8 cellular contexts compared by ENCODE assay signal in the genomic region with DNA sequence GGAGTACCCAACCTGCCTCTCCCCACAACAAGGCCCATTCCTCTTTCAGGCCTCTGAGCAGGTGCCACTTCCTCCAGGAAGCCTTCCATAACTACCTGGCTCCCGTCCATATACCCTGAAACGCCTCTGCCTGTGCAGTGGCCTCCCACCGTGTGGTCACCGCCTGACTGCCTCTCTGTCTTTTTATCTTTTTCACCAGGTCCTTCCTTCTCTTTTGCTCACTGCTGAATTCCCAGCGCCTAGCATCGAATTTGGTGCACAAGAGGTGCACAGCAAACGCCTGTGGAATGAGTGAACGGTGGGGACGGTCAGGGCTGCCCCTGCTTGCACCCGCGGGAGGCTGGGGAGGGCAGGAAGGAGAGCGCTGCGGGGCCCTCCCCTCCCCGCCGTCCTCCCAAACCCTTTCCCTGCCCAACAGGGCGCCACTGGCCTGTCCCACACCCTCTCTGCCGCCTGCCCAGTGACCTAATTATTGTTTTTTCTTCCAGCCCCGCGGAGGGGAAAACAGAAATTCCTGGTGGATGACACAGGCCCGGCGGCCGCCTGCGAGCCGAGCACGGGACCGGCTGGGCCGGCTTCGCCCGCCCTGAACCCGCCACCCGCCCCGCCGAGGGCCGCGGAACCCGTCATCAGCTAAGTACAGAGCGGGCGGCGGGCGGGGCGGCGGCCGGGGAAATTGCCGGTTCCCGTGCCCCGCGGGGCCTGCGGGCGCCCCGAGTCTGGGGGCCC.
DNase-seq lines count a peak whose midpoint lies in the region; ATAC-seq, FAIRE-seq and TF ChIP-seq lines count a peak whose summit lies in the region.

No MANE protein-coding gene starts in this region.

- no peak for TF ChIP-seq RAD21 in HepG2 (CRISPR knock-in tag; IDR thresholded peaks at IDR 0.05)

- no peak overlapping the region for H3K4me3 Mint-ChIP-seq in activated CD4-positive, alpha-beta T cell treated with anti-CD3 and anti-CD28 coated beads, Interleukin-2, amount 10 ng/mL, durations not matched to agents 24 days and 14 days
- H3K4me3 Mint-ChIP-seq in T-helper 17 cell: peak overlapping the region; percentile 71
- peak overlapping the region; percentile 58 for H3K4me3 Mint-ChIP-seq in stimulated activated memory B cell treated with anti-CD40 and anti-IgM and Interleukin-4, amounts not matched to agents 10 μg/mL and 1 μg/mL and 100 μg/mL, for 72 hours

- TF ChIP-seq POLR2A in HepG2 (IDR thresholded peaks at IDR 0.05; ENCODE audit: insufficient read depth in 1 of 2, low read depth in 2 of 2, low read length in 2 of 2) (no peak), GM12892 (IDR thresholded peaks at IDR 0.05; ENCODE audit: low read depth, low read length) (no peak)

- no peak for TF ChIP-seq CTCF in dorsolateral prefrontal cortex (IDR thresholded peaks at IDR 0.05 in 54 of 56, conservative IDR thresholded peaks at IDR 0.05 in 2 of 56; ENCODE audit: low read depth in 1 of 56, partially characterized antibody in 56 of 56)
- TF ChIP-seq CTCF in HepG2 (CRISPR knock-in tag; IDR thresholded peaks at IDR 0.05): no peak

- peak overlapping the region; percentile 81 for H3K4me2 ChIP-seq in HepG2 (ENCODE audit: low read depth, low read length)

- H3K9ac ChIP-seq in HepG2 (ENCODE audit: insufficient read depth, low read depth, low read length): no peak overlapping the region

- BruUV-seq in HepG2 (replicated peaks; lab: Mats Ljungman, UMichigan): no TSS peak

- FAIRE-seq in HepG2 (lab: Jason Lieb, UNC) (no peak), GM12892 (lab: Jason Lieb, UNC) (no peak)

- peaks cover 52% of the 10 kb centered on the region for H3K27me3 Mint-ChIP-seq in activated CD4-positive, alpha-beta T cell treated with anti-CD3 and anti-CD28 coated beads, Interleukin-2, amount 10 ng/mL, durations not matched to agents 24 days and 14 days
- H3K27me3 Mint-ChIP-seq in T-helper 17 cell: peaks cover 59% of the 10 kb centered on the region
- H3K27me3 Mint-ChIP-seq in stimulated activated memory B cell treated with anti-CD40 and anti-IgM and Interleukin-4, amounts not matched to agents 10 μg/mL and 1 μg/mL and 100 μg/mL, for 72 hours: peaks cover 15% of the 10 kb centered on the region

- H3K4me1 ChIP-seq in HepG2 (ENCODE audit: insufficient read depth, low read length): peaks cover 25% of the 10 kb centered on the region

- no peak overlapping the region for H3K27ac Mint-ChIP-seq in activated CD4-positive, alpha-beta T cell treated with anti-CD3 and anti-CD28 coated beads, Interleukin-2, amount 10 ng/mL, durations not matched to agents 24 days and 14 days
- H3K27ac Mint-ChIP-seq in T-helper 17 cell: no peak overlapping the region
- peak overlapping the region; percentile 5 for H3K27ac Mint-ChIP-seq in stimulated activated memory B cell treated with anti-CD40 and anti-IgM and Interleukin-4, amounts not matched to agents 10 μg/mL and 1 μg/mL and 100 μg/mL, for 72 hours

- peaks cover 3% of the 10 kb centered on the region; the same call in 1 of the 2 replicates for H4K20me1 ChIP-seq in HepG2 (ENCODE audit: insufficient read depth, low read length)

- 1% methylated on average over 29 of the region's 50 CpGs for WGBS in HepG2 (ENCODE audit: low lambda C conversion rate)

- H3K36me3 Mint-ChIP-seq in activated CD4-positive, alpha-beta T cell treated with anti-CD3 and anti-CD28 coated beads, Interleukin-2, amount 10 ng/mL, durations not matched to agents 24 days and 14 days (ENCODE audit: low read depth): no peaks in the 10 kb centered on the region
- peaks cover 13% of the 10 kb centered on the region for H3K36me3 Mint-ChIP-seq in T-helper 17 cell (ENCODE audit: low read depth)
- H3K36me3 Mint-ChIP-seq in stimulated activated memory B cell treated with anti-CD40 and anti-IgM and Interleukin-4, amounts not matched to agents 10 μg/mL and 1 μg/mL and 100 μg/mL, for 72 hours: no peaks in the 10 kb centered on the region

- no peaks in the 10 kb centered on the region for H3K9me3 Mint-ChIP-seq in activated CD4-positive, alpha-beta T cell treated with anti-CD3 and anti-CD28 coated beads, Interleukin-2, amount 10 ng/mL, durations not matched to agents 24 days and 14 days
- H3K9me3 Mint-ChIP-seq in stimulated activated memory B cell treated with anti-CD40 and anti-IgM and Interleukin-4, amounts not matched to agents 10 μg/mL and 1 μg/mL and 100 μg/mL, for 72 hours: no peaks in the 10 kb centered on the region

- H3K9me3 ChIP-seq in T-helper 17 cell (ENCODE audit: control insufficient read depth, low read length, poor library complexity, severe bottlenecking) (no peaks in the 10 kb centered on the region), HepG2 (ENCODE audit: low read length) (no peaks in the 10 kb centered on the region)

- ATAC-seq in T-helper 17 cell: peak; percentile 78
- peak; percentile 77 for ATAC-seq in HepG2
- peak; percentile 79 for ATAC-seq in stimulated activated memory B cell treated with anti-CD40 and anti-IgM and Interleukin-4, amounts not matched to agents 10 μg/mL and 1 μg/mL and 100 μg/mL, for 72 hours

- no peaks in the 10 kb centered on the region for H3K79me2 ChIP-seq in HepG2 (ENCODE audit: insufficient read depth, low read length)

- H3K27ac ChIP-seq in dorsolateral prefrontal cortex (peak overlapping the region in 37 of 59 donors; percentile 0 to 84 (median 57)), HepG2 (ENCODE audit: extremely low read length, insufficient read depth, low read length) (no peak overlapping the region)

- peak; percentile 21 for DNase-seq in activated CD4-positive, alpha-beta T cell treated with anti-CD3 and anti-CD28 coated beads for 48 hours
- no peak for DNase-seq in activated CD4-positive, alpha-beta T cell treated with anti-CD3 and anti-CD28 coated beads, Interleukin-2, amount 10 ng/mL, durations not matched to agents 24 days and 14 days
- DNase-seq in T-helper 17 cell (no peak), dorsolateral prefrontal cortex (peak in 6 of 10 donors; percentile 15 to 54 (median 44)), HepG2 (ENCODE audit: low spot score) (peak; percentile 54), GM12892 (ENCODE audit: insufficient read length) (no peak), COR-L47 (lab: John Stamatoyannopoulos, UW) (no peak)

- intact Hi-C loops in activated CD4-positive, alpha-beta T cell treated with anti-CD3 and anti-CD28 coated beads, Interleukin-2, amount 10 ng/mL, durations not matched to agents 24 days and 14 days (cut with micrococcal nuclease): no loop called here
- intact Hi-C loops in dorsolateral prefrontal cortex (cut with DNase I) (loop anchor here (5.0 to 10.0 kb wide), 2 partner anchors 137 to 145 kb away; a partner anchor contains a TSS), HepG2 (cut with micrococcal nuclease; ENCODE audit: unreplicated experiment) (loop anchor here (5.0 kb wide), 1 partner anchor 140 kb away; a partner anchor contains a TSS)

- TF ChIP-seq EP300 in HepG2 (IDR thresholded peaks at IDR 0.05; ENCODE audit: low read depth in 2 of 2, low read length in 2 of 2) (no peak), HepG2 (CRISPR knock-in tag; IDR thresholded peaks at IDR 0.05; ENCODE audit: borderline replicate concordance) (no peak)

- no peaks in the 10 kb centered on the region for H3K36me3 ChIP-seq in HepG2 (replicated peaks in 1 of 2; ENCODE audit: control insufficient read depth in 1 of 2, insufficient read depth in 2 of 2, low read length in 2 of 2)

- POLR2A ChIA-PET in HepG2 (lab: Yijun Ruan, JAX): interaction anchor here (0.6 to 1.4 kb wide), 3 partner anchors 63 to 140 kb away, joined by 3 read pairs; a partner anchor contains a TSS

- H3K4me1 Mint-ChIP-seq in activated CD4-positive, alpha-beta T cell treated with anti-CD3 and anti-CD28 coated beads, Interleukin-2, amount 10 ng/mL, durations not matched to agents 24 days and 14 days: peaks cover 5% of the 10 kb centered on the region
- H3K4me1 Mint-ChIP-seq in T-helper 17 cell: peaks cover 15% of the 10 kb centered on the region
- H3K4me1 Mint-ChIP-seq in stimulated activated memory B cell treated with anti-CD40 and anti-IgM and Interleukin-4, amounts not matched to agents 10 μg/mL and 1 μg/mL and 100 μg/mL, for 72 hours: peaks cover 13% of the 10 kb centered on the region

- H2AFZ ChIP-seq in HepG2 (ENCODE audit: low read length): no peak overlapping the region

- CTCF ChIA-PET in HepG2 (lab: Yijun Ruan, JAX; ENCODE audit: low intra/inter-chr PET ratio, low total read pairs): no interaction called here

- H3K27me3 ChIP-seq in dorsolateral prefrontal cortex (no peaks in the 10 kb centered on the region), HepG2 (ENCODE audit: control insufficient read depth in 1 of 2, insufficient read depth in 2 of 2, low read length in 2 of 2) (peaks cover 6 to 47% of the 10 kb centered on the region in 2 experiments)

- H3K4me3 ChIP-seq in dorsolateral prefrontal cortex (peak overlapping the region in 58 of 59 donors; percentile 8 to 68 (median 49)), HepG2 (replicated peaks in 1 of 3; ENCODE audit: insufficient read depth in 1 of 3, low read depth in 2 of 3, low read length in 3 of 3) (peak overlapping the region; percentile 43 to 70 (median 52))

- in situ Hi-C loops in HepG2 (cut with HindIII; ENCODE audit: extremely low pct_ligation_motif_present, low pct_unique_long_range_greater_than_20kb): loop anchor here (5.0 to 10.0 kb wide), 2 partner anchors 57 to 140 kb away; a partner anchor contains a TSS

TF ChIP-seq in HepG2, 621 proteins besides CTCF, POLR2A, EP300 and RAD21 (continues in another document):
- TF ChIP-seq CBX1 (IDR thresholded peaks at IDR 0.05; ENCODE audit: low read depth) (no peak), ZMYM3 (CRISPR knock-in tag; IDR thresholded peaks at IDR 0.05) (peak; percentile 68), SPEN (CRISPR knock-in tag; IDR thresholded peaks at IDR 0.05; ENCODE audit: low read depth) (no peak), ZFY (CRISPR knock-in tag; IDR thresholded peaks at IDR 0.05) (peak; percentile 31; the same call in 1 of the 2 replicates), AGO2 (optimal IDR thresholded peaks at IDR 0.05; ENCODE audit: low read depth, low read length) (no peak), ZNF724P (CRISPR knock-in tag; IDR thresholded peaks at IDR 0.05; ENCODE audit: borderline replicate concordance) (no peak), ZFP36 (IDR thresholded peaks at IDR 0.05; ENCODE audit: borderline replicate concordance, low read depth, low read length, partially characterized antibody) (peak; percentile 92), HOXD1 (CRISPR knock-in tag; IDR thresholded peaks at IDR 0.05) (0 out of 2 replicates have a peak, but pooled peaks have one; percentile 42), FOSL2 (CRISPR knock-in tag; IDR thresholded peaks at IDR 0.05) (peak; percentile 28; the same call in 1 of the 2 replicates), SRSF4 (IDR thresholded peaks at IDR 0.05; ENCODE audit: low read depth, low read length, poor library complexity, severe bottlenecking) (no peak), ZNF3 (CRISPR knock-in tag; IDR thresholded peaks at IDR 0.05) (no peak), ZSCAN9 (CRISPR knock-in tag; IDR thresholded peaks at IDR 0.05; ENCODE audit: borderline replicate concordance) (no peak)

Comparison
In these comparisons a context has a peak if more than half of its experiments do, and no peak if none do; other contexts are left out.
1. DNase-seq: peak in activated CD4-positive, alpha-beta T cell treated with anti-CD3 and anti-CD28 coated beads for 48 hours (single experiment), dorsolateral prefrontal cortex (6 of 10) and HepG2 (single experiment); none in activated CD4-positive, alpha-beta T cell treated with anti-CD3 and anti-CD28 coated beads, Interleukin-2, amount 10 ng/mL, durations not matched to agents 24 days and 14 days (single experiment), T-helper 17 cell (0 of 3), GM12892 (single experiment) and COR-L47 (single experiment).
2. Peak in every context shown above with its lines, with median percentiles within 50 percentile points of each other: ATAC-seq.